ENCODE assay signal across 11 cellular contexts in genomic region chr19:51166846-51167490, GRCh38.
DNase-seq lines count a peak whose midpoint lies in the region; ATAC-seq and TF ChIP-seq lines count a peak whose summit lies in the region.
"Had no signal": no experiment of that assay in that cellular context is flagged by ENCODE, and none has a peak within 500 bp of the region (broad histone marks: within the 10 kb centered on the region; RNA-seq: fewer than 3 reads in every experiment).

No MANE protein-coding gene starts in this region.

- ATAC-seq in activated CD4-positive, CD25-positive, alpha-beta regulatory T cell treated with anti-CD3 and anti-CD28 coated beads, Interleukin-2, amount 50 U/mL, for 24 hours, result peak; percentile 44 to 49
- ATAC-seq in effector memory CD8-positive, alpha-beta T cell (replicated peaks), result peak; percentile 98
- ATAC-seq in GM18498 (IDR thresholded peaks at IDR 0.05; ENCODE audit: unreplicated experiment), result no peak

- peaks cover 3% of the 10 kb centered on the region for H3K36me3 Mint-ChIP-seq in effector memory CD8-positive, alpha-beta T cell (ENCODE audit: insufficient read depth)

- TF ChIP-seq CTCF in GM13977 (IDR thresholded peaks at IDR 0.05; ENCODE audit: extremely low read depth, insufficient read depth, missing control alignments), result no peak

- no peak for DNase-seq in activated CD4-positive, CD25-positive, alpha-beta regulatory T cell (lab: John Stamatoyannopoulos, UW)
- DNase-seq in SKM-1 (lab: John Stamatoyannopoulos, UW; ENCODE audit: unreplicated experiment), result peak; percentile 24
- DNase-seq in effector memory CD8-positive, alpha-beta T cell, result peak; percentile 39 to 42 (median 39)
- DNase-seq in stimulated activated CD8-positive, alpha-beta memory T cell treated with anti-CD3 and anti-CD28 coated beads, Interleukin-4, amount 100 ng/mL, for 1 hour (ENCODE audit: low read depth in 2 of 2, low spot score in 1 of 2), result peak; percentile 7 to 9
- DNase-seq in DMS53 treated with DMSO at 0.1 percent for 48 hours (lab: John Stamatoyannopoulos, UW; ENCODE audit: unreplicated experiment), result no peak
- DNase-seq in GM13977 (ENCODE audit: low spot score), result no peak
- DNase-seq: dorsolateral prefrontal cortex, HCEC 1CT, NCI-H774 had no signal

- peak overlapping the region; percentile 82 to 90 for H3K4me3 Mint-ChIP-seq in effector memory CD8-positive, alpha-beta T cell

- peaks cover 30 to 32% of the 10 kb centered on the region in 2 donors for H3K4me1 Mint-ChIP-seq in effector memory CD8-positive, alpha-beta T cell (ENCODE audit: low read depth in 2 of 2)

- H3K9me3 Mint-ChIP-seq in effector memory CD8-positive, alpha-beta T cell, result no peaks in the 10 kb centered on the region

- peak overlapping the region; percentile 81 to 95 for H3K27ac Mint-ChIP-seq in effector memory CD8-positive, alpha-beta T cell

- H3K27me3 Mint-ChIP-seq in effector memory CD8-positive, alpha-beta T cell, result no peaks in the 10 kb centered on the region

- in situ Hi-C loops in GM13977 (cut with MboI; ENCODE audit: low pct_unique_long_range_greater_than_20kb, low sequenced_read_pairs, unreplicated experiment), result loop anchor here (25.0 kb wide), 1 partner anchor 495 kb away; no protein-coding TSS in a partner anchor

Comparison
In these comparisons a context has a peak if more than half of its experiments do, and no peak if none do; other contexts are left out.
1. DNase-seq: peak in SKM-1 (single experiment), effector memory CD8-positive, alpha-beta T cell (3 of 3) and stimulated activated CD8-positive, alpha-beta memory T cell treated with anti-CD3 and anti-CD28 coated beads, Interleukin-4, amount 100 ng/mL, for 1 hour (2 of 2); none in activated CD4-positive, CD25-positive, alpha-beta regulatory T cell (0 of 4), DMS53 treated with DMSO at 0.1 percent for 48 hours (single experiment) and GM13977 (single experiment).